ENCODE assay signal across 4 cellular contexts in genomic region chr7:149525280-149525679, GRCh38.
"Had no signal": no experiment of that assay in that cellular context is flagged by ENCODE, and none has a peak within 500 bp of the region (broad histone marks: within the 10 kb centered on the region; RNA-seq: fewer than 3 reads in every experiment).

No MANE protein-coding gene starts in this region.

- H3K4me3 ChIP-seq: GM23338 had no signal

- H3K4me2 ChIP-seq: GM23338 had no signal

- DNase-seq: H9, HCEC 1CT, KBM-7 had no signal

- H2AFZ ChIP-seq: GM23338 had no signal
